9 cellular contexts compared by ENCODE assay signal in the genomic region with DNA sequence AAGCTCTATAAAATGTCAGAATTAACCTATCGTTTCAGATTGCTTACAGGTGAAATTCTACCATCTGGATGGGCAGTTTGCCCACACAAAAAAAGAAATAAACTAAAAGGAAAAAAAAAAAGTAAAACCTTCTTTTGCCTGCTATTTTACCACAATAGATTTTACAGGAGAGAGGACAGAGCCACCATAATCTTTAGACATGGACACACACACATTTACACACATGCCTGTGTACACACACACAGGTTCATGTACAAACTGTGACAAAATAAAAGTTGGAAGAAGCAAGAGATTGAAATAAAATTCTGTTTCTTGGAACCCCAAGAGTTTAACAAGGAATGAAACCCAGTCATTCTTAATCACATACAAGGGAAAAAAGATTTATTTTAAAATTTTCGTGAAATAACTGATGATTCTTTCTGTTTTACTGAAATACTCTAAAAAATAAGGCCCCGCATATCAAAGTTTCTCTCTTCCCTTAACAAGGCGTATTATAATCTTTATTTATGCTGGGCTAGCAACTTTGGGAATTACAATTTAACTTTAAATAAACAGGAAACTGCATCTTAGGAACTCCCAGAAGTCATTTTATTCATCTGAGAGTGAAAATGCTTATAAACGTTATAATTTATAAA.
DNase-seq lines count a peak whose midpoint lies in the region; ATAC-seq lines count a peak whose summit lies in the region.
"Had no signal": no experiment of that assay in that cellular context is flagged by ENCODE, and none has a peak within 500 bp of the region (broad histone marks: within the 10 kb centered on the region; RNA-seq: fewer than 3 reads in every experiment).

No MANE protein-coding gene starts in this region.

- in situ Hi-C loops in ACHN (cut with HindIII; ENCODE audit: low pct_ligation_motif_present, low pct_unique_long_range_greater_than_20kb, low sequenced_read_pairs) = no loop called here

- ATAC-seq in HG02852 (IDR thresholded peaks at IDR 0.05; ENCODE audit: unreplicated experiment) = no peak
- ATAC-seq in GM21576 (IDR thresholded peaks at IDR 0.05; ENCODE audit: unreplicated experiment) = no peak

- H3K27ac ChIP-seq in cingulate gyrus (ENCODE audit: low read depth, low read length) (peak overlapping the region; percentile 87), temporal lobe (ENCODE audit: low read depth, low read length) (peak overlapping the region; percentile 95)

- peak; percentile 11 for DNase-seq in LHCN-M2 (ENCODE audit: low read depth)
- peak; percentile 25 for DNase-seq in medulla oblongata (ENCODE audit: extremely low spot score)
- DNase-seq in NCI-H1092 treated with DMSO at 0.1 percent for 48 hours (lab: John Stamatoyannopoulos, UW) = no peak
- no peak for DNase-seq in ACHN
- DNase-seq: activated CD4-positive, CD25-positive, alpha-beta regulatory T cell had no signal

Comparison
In these comparisons a context has a peak if more than half of its experiments do, and no peak if none do; other contexts are left out.
1. DNase-seq: peak in LHCN-M2 (single experiment) and medulla oblongata (single experiment); none in NCI-H1092 treated with DMSO at 0.1 percent for 48 hours (single experiment) and ACHN (single experiment).